ENCODE assay signal across 1 cellular context in genomic region chr17:58517928-58518609, GRCh38.
TF ChIP-seq lines count a peak whose summit lies in the region.

No MANE protein-coding gene starts in this region.

TF ChIP-seq in liver, 16 proteins besides CTCF, POLR2A, EP300 and RAD21 (continued from another document):
- TF ChIP-seq REST (IDR thresholded peaks at IDR 0.05): peak; percentile 93
- TF ChIP-seq JUND (IDR thresholded peaks at IDR 0.05): no peak
- no peak for TF ChIP-seq HNF4A (conservative IDR thresholded peaks at IDR 0.05)
- TF ChIP-seq SP1 (IDR thresholded peaks at IDR 0.05): peak; percentile 100
